1 cellular context compared by ENCODE assay signal in genomic region chr3:14804835-14805780, GRCh38.
TF ChIP-seq lines count a peak whose summit lies in the region.

No MANE protein-coding gene starts in this region.

TF ChIP-seq in endothelial cell of umbilical vein, 7 proteins besides CTCF, POLR2A, EP300 and RAD21 (continued from another document):
- TF ChIP-seq JUN (IDR thresholded peaks at IDR 0.05; ENCODE audit: borderline replicate concordance, insufficient read depth, insufficient read length, low read depth): no peak
- no peak for TF ChIP-seq FOS (IDR thresholded peaks at IDR 0.05; ENCODE audit: borderline replicate concordance, insufficient read depth, low read length)
- no peak for TF ChIP-seq MYC (IDR thresholded peaks at IDR 0.05; ENCODE audit: low read depth, low read length)
- no peak for TF ChIP-seq GATA2 (IDR thresholded peaks at IDR 0.05; ENCODE audit: insufficient read depth, insufficient read length, low read depth, low read length)
- TF ChIP-seq MAX (IDR thresholded peaks at IDR 0.05; ENCODE audit: insufficient read depth, insufficient read length): no peak
- TF ChIP-seq EZH2 (IDR thresholded peaks at IDR 0.05; ENCODE audit: borderline replicate concordance, low read depth, low read length, severe bottlenecking): no peak
